16 cellular contexts compared by ENCODE assay signal in genomic region chr14:52080171-52080800, GRCh38. TPM values are rescaled to one million over a fixed set of nuclear protein-coding genes. Genes with fewer than 3 reads are reported as not detected.
DNase-seq lines count a peak whose midpoint lies in the region; FAIRE-seq and TF ChIP-seq lines count a peak whose summit lies in the region.
"Had no signal": no experiment of that assay in that cellular context is flagged by ENCODE, and none has a peak within 500 bp of the region (broad histone marks: within the 10 kb centered on the region; RNA-seq: fewer than 3 reads in every experiment).

No MANE protein-coding gene starts in this region.

- FAIRE-seq in RCC 7860 (lab: Jason Lieb, UNC), result no peak
- FAIRE-seq: HTR-8/SVneo had no signal

- DNase-seq in AG10803 (ENCODE audit: low read depth) (peak; percentile 83), RCC 7860 (ENCODE audit: low spot score) (peak; percentile 50), fibroblast of pulmonary artery (ENCODE audit: low read depth) (peak; percentile 87), myocyte (ENCODE audit: low read depth) (peak; percentile 56), dedifferentiated amniotic fluid mesenchymal stem cell (ENCODE audit: extremely low spot score) (no peak), NCI-H2227 treated with DMSO at 0.1 percent for 48 hours (lab: John Stamatoyannopoulos, UW) (no peak), NCI-H1436 treated with DMSO at 0.1 percent for 48 hours (lab: John Stamatoyannopoulos, UW) (no peak), NOMO-1 (lab: John Stamatoyannopoulos, UW; ENCODE audit: unreplicated experiment in 2 of 2) (no peak)
- DNase-seq: activated CD4-positive, CD25-positive, alpha-beta regulatory T cell; activated T-cell treated with anti-CD3 and anti-CD28 coated beads for 4 hours; DMS 273 treated with DMSO at 0.1 percent for 48 hours; effector memory CD8-positive, alpha-beta T cell; naive B cell; spleen; upper lobe of left lung had no signal

- TF ChIP-seq CTCF in AG10803 (conservative IDR thresholded peaks at IDR 0.05; ENCODE audit: low read length) (no peak), fibroblast of pulmonary artery (IDR thresholded peaks at IDR 0.05; ENCODE audit: low read length, missing control alignments) (no peak)

- H3K4me3 ChIP-seq in AG10803 (ENCODE audit: low read length) (no peak overlapping the region), fibroblast of pulmonary artery (replicated peaks; ENCODE audit: low read depth, low read length) (no peak overlapping the region)
- H3K4me3 ChIP-seq: spleen, upper lobe of left lung had no signal

RNA-seq across cellular contexts. Expression of gene NID2, which starts 11.4 kb away (rescaled TPM):
- 29.7 and 50.9 TPM in 2 replicates for total RNA-seq in myocyte
- 81.6 TPM for polyA plus RNA-seq in myocyte (2012)

Comparison
In these comparisons a context has a peak if more than half of its experiments do, and no peak if none do; other contexts are left out.
1. DNase-seq: peak in AG10803 (single experiment), RCC 7860 (single experiment), fibroblast of pulmonary artery (single experiment) and myocyte (single experiment); none in dedifferentiated amniotic fluid mesenchymal stem cell (single experiment), NCI-H2227 treated with DMSO at 0.1 percent for 48 hours (single experiment), NCI-H1436 treated with DMSO at 0.1 percent for 48 hours (single experiment) and NOMO-1 (0 of 2).